ENCODE assay signal across 22 cellular contexts in genomic region chr6:37513155-37513554, GRCh38. TPM values are rescaled to one million over a fixed set of nuclear protein-coding genes. Genes with fewer than 3 reads are reported as not detected.
DNase-seq lines count a peak whose midpoint lies in the region; FAIRE-seq and TF ChIP-seq lines count a peak whose summit lies in the region.
"Had no signal": no experiment of that assay in that cellular context is flagged by ENCODE, and none has a peak within 500 bp of the region (broad histone marks: within the 10 kb centered on the region; RNA-seq: fewer than 3 reads in every experiment).

No MANE protein-coding gene starts in this region.

- WGBS in H1 (ENCODE audit: extremely low coverage in 1 of 2, insufficient coverage in 1 of 2, insufficient read length in 1 of 2, insufficient replicate concordance in 2 of 2, low coverage in 1 of 2, low lambda C conversion rate in 2 of 2, missing lambda C conversion rate in 1 of 2), 2 experiments = 29% methylated on average over 9 of the region's 9 CpGs; no CpG with 5 or more reads in 1 of the 2 experiments

- peak overlapping the region; percentile 53; the same call in 1 of the 2 replicates for H2BK5ac ChIP-seq in H1 (ENCODE audit: low read depth, low read length)

- H3K9me3 Mint-ChIP-seq in activated CD4-positive, alpha-beta memory T cell treated with anti-CD3 and anti-CD28 coated beads, Interleukin-2, amount 10 ng/mL, durations not matched to agents 7 days and 5 days = no peaks in the 10 kb centered on the region
- no peaks in the 10 kb centered on the region for H3K9me3 Mint-ChIP-seq in activated CD4-positive, alpha-beta memory T cell treated with anti-CD3 and anti-CD28 coated beads for 36 hours

- peak overlapping the region; percentile 93 for H4K91ac ChIP-seq in H1 (replicated peaks; ENCODE audit: insufficient read length, low read length)

- H3K23me2 ChIP-seq in H1 (ENCODE audit: low read depth, low read length) = peaks cover 5% of the 10 kb centered on the region

- no peak overlapping the region for H3K23ac ChIP-seq in H1 (ENCODE audit: insufficient read length)

- H2AK5ac ChIP-seq in H1 (ENCODE audit: low read depth, low read length) = no peak overlapping the region

- H3K4me2 ChIP-seq in H1 (ENCODE audit: insufficient read depth in 1 of 2, low read depth in 2 of 2, low read length in 2 of 2) (peak overlapping the region; percentile 68 to 73), osteoblast (ENCODE audit: insufficient read depth, low read length) (no peak overlapping the region)
- H3K4me2 ChIP-seq: smooth muscle cell had no signal

- DNase-seq in activated CD4-positive, alpha-beta memory T cell treated with anti-CD3 and anti-CD28 coated beads, Interleukin-2, amount 10 ng/mL, durations not matched to agents 7 days and 5 days = no peak
- no peak for DNase-seq in activated CD4-positive, alpha-beta memory T cell treated with anti-CD3 and anti-CD28 coated beads for 36 hours
- DNase-seq in NCI-H69 (lab: John Stamatoyannopoulos, UW) (peak; percentile 60), H1 (ENCODE audit: low read depth in 1 of 2, low spot score in 2 of 2) (no peak), osteoblast (ENCODE audit: insufficient read length, low spot score, missing footprints) (peak; percentile 13), NCI-H82 treated with DMSO at 0.1 percent for 48 hours (lab: John Stamatoyannopoulos, UW; ENCODE audit: unreplicated experiment) (no peak), NCI-H2107 (lab: John Stamatoyannopoulos, UW) (no peak), NCI-H2081 (lab: John Stamatoyannopoulos, UW) (no peak)
- DNase-seq: amniotic stem cell; effector CD8-positive, alpha-beta T cell; EL; GM23248; KBM-7; NCI-H2029 treated with DMSO at 0.1 percent for 48 hours; NCI-H524; SHP77 treated with DMSO at 0.1 percent for 48 hours; stimulated activated CD4-positive, alpha-beta T cell treated with anti-CD3 and anti-CD28 coated beads, Interleukin-4, amount 100 ng/mL, for 4 hours; T-helper 1 cell had no signal

- POLR2A ChIA-PET in activated CD4-positive, alpha-beta memory T cell treated with anti-CD3 and anti-CD28 coated beads, Interleukin-2, amount 10 ng/mL, durations not matched to agents 7 days and 5 days (lab: Charles Lee) = interaction anchor here (0.9 kb wide), 1 partner anchor 9 kb away, joined by 5 read pairs; no protein-coding TSS in a partner anchor
- POLR2A ChIA-PET in activated CD4-positive, alpha-beta memory T cell treated with anti-CD3 and anti-CD28 coated beads for 36 hours (lab: Charles Lee) = interaction anchor here (1.2 to 1.8 kb wide), 2 partner anchors 10 to 18 kb away, joined by 3 to 6 read pairs; no protein-coding TSS in a partner anchor
- POLR2A ChIA-PET in H1 (lab: Charles Lee; ENCODE audit: partially characterized antibody) = interaction anchor here (1.0 to 2.7 kb wide), 7 partner anchors 11 to 32 kb away, joined by 3 to 10 read pairs (median 7); partner anchors contain the start of gene CCDC167

- H4K8ac ChIP-seq in H1 (ENCODE audit: extremely low read depth, insufficient read depth, low read length) = no peak overlapping the region

- intact Hi-C loops in activated CD4-positive, alpha-beta memory T cell treated with anti-CD3 and anti-CD28 coated beads for 36 hours (cut with micrococcal nuclease) = no loop called here

- H3K27ac Mint-ChIP-seq in activated CD4-positive, alpha-beta memory T cell treated with anti-CD3 and anti-CD28 coated beads, Interleukin-2, amount 10 ng/mL, durations not matched to agents 7 days and 5 days = peak overlapping the region; percentile 32
- no peak overlapping the region for H3K27ac Mint-ChIP-seq in activated CD4-positive, alpha-beta memory T cell treated with anti-CD3 and anti-CD28 coated beads for 36 hours

- H3K18ac ChIP-seq in H1 (ENCODE audit: extremely low read depth, low read length) = peak overlapping the region; percentile 25; the same call in 1 of the 2 replicates

- H3K56ac ChIP-seq in H1 (replicated peaks; ENCODE audit: insufficient read length, low read depth, low read length) = no peak overlapping the region

- FAIRE-seq in H1 (lab: Jason Lieb, UNC) = no peak

- no peak overlapping the region for H3K4ac ChIP-seq in H1 (replicated peaks; ENCODE audit: insufficient read length, low read depth, low read length)

- TF ChIP-seq RAD21 in H1 (IDR thresholded peaks at IDR 0.05 in 1 of 2, conservative IDR thresholded peaks at IDR 0.05 in 1 of 2; ENCODE audit: low read depth in 2 of 2, low read length in 2 of 2) = no peak

- H3K9me3 ChIP-seq in H1 (ENCODE audit: insufficient read depth in 2 of 2, low read depth in 1 of 2, low read length in 1 of 2) = no peaks in the 10 kb centered on the region
- no peaks in the 10 kb centered on the region for H3K9me3 ChIP-seq in osteoblast (ENCODE audit: low read depth, low read length)
- H3K9me3 ChIP-seq: prostate gland had no signal

- no peaks in the 10 kb centered on the region for H3K79me2 ChIP-seq in H1 (ENCODE audit: control insufficient read depth in 1 of 2, insufficient read depth in 2 of 2, low read length in 2 of 2)
- no peaks in the 10 kb centered on the region for H3K79me2 ChIP-seq in osteoblast (ENCODE audit: insufficient read depth, low read length)

- no peaks in the 10 kb centered on the region for H4K20me1 ChIP-seq in H1 (replicated peaks in 1 of 2; ENCODE audit: control insufficient read depth in 1 of 2, insufficient read depth in 2 of 2, low read length in 2 of 2)
- peaks cover 7% of the 10 kb centered on the region for H4K20me1 ChIP-seq in osteoblast (ENCODE audit: insufficient read depth, low read length)

- H3K79me1 ChIP-seq in H1 (ENCODE audit: low read depth, low read length) = no peaks in the 10 kb centered on the region

- H3K27me3 Mint-ChIP-seq in activated CD4-positive, alpha-beta memory T cell treated with anti-CD3 and anti-CD28 coated beads, Interleukin-2, amount 10 ng/mL, durations not matched to agents 7 days and 5 days = no peaks in the 10 kb centered on the region
- no peaks in the 10 kb centered on the region for H3K27me3 Mint-ChIP-seq in activated CD4-positive, alpha-beta memory T cell treated with anti-CD3 and anti-CD28 coated beads for 36 hours

- H2BK120ac ChIP-seq in H1 (replicated peaks; ENCODE audit: low read depth, low read length) = peak overlapping the region; percentile 8

- H3K36me3 ChIP-seq in H1 (ENCODE audit: control insufficient read depth in 2 of 4, insufficient read depth in 4 of 4, low read length in 3 of 4) = no peaks in the 10 kb centered on the region
- no peaks in the 10 kb centered on the region for H3K36me3 ChIP-seq in osteoblast (ENCODE audit: insufficient read depth, low read length)
- H3K36me3 ChIP-seq: prostate gland had no signal

- TF ChIP-seq CTCF in H1 (IDR thresholded peaks at IDR 0.05; ENCODE audit: control extremely low read depth in 1 of 3, insufficient read depth in 1 of 3, low read depth in 1 of 3, low read length in 3 of 3) (no peak), osteoblast (IDR thresholded peaks at IDR 0.05; ENCODE audit: extremely low read depth, low read depth, low read length) (no peak)

- H3K9ac ChIP-seq in H1 (replicated peaks in 1 of 4; ENCODE audit: extremely low read depth in 1 of 4, low read depth in 3 of 4, low read length in 3 of 4) = no peak overlapping the region
- H3K9ac ChIP-seq: GM23248 had no signal

- TF ChIP-seq POLR2A in H1 (IDR thresholded peaks at IDR 0.05; ENCODE audit: control extremely low read depth in 1 of 2, low read depth in 2 of 2, low read length in 2 of 2) = no peak

- H4K5ac ChIP-seq in H1 (ENCODE audit: insufficient read length, low read depth, low read length) = no peak overlapping the region

- no peak overlapping the region for H3K27ac ChIP-seq in H1 (ENCODE audit: low read depth, low read length)
- H3K27ac ChIP-seq in osteoblast (ENCODE audit: low read depth, low read length) = no peak overlapping the region
- H3K27ac ChIP-seq: GM23248, HL-60, prostate gland, VCaP had no signal

- H3K14ac ChIP-seq in H1 (ENCODE audit: insufficient read length) = no peak overlapping the region

- H3K4me1 ChIP-seq in H1 (replicated peaks in 1 of 4; ENCODE audit: control insufficient read depth in 3 of 4, insufficient read depth in 4 of 4, low read length in 3 of 4) = peaks cover 2 to 51% (median 40%) of the 10 kb centered on the region in 4 experiments
- peaks cover 7% of the 10 kb centered on the region for H3K4me1 ChIP-seq in osteoblast (ENCODE audit: insufficient read depth, low read length)

- peaks cover 0 to 29% (median 21%) of the 10 kb centered on the region in 4 experiments; a peak in 6 of 7 replicates for H3K27me3 ChIP-seq in H1 (replicated peaks in 1 of 4; ENCODE audit: control insufficient read depth in 3 of 4, extremely low read depth in 1 of 4, insufficient read depth in 3 of 4, low read length in 3 of 4)
- H3K27me3 ChIP-seq in osteoblast (ENCODE audit: insufficient read depth, low read length) = peaks cover 36% of the 10 kb centered on the region

- H2BK12ac ChIP-seq in H1 (ENCODE audit: low read depth, low read length) = peak overlapping the region; percentile 94; the same call in 1 of the 2 replicates

- peak overlapping the region; percentile 93 for H2BK15ac ChIP-seq in H1 (ENCODE audit: low read length)

- H3K4me3 ChIP-seq in H1 (ENCODE audit: extremely low read depth in 1 of 4, insufficient read depth in 2 of 4, low read depth in 3 of 4, low read length in 4 of 4) (peak overlapping the region in 3 of 4 experiments; percentile 4 to 49 (median 10); a peak in 5 of 8 replicates), osteoblast (ENCODE audit: insufficient read depth, low read length) (no peak overlapping the region)
- H3K4me3 ChIP-seq: GM23248, prostate gland, smooth muscle cell had no signal

- H3K4me3 Mint-ChIP-seq in activated CD4-positive, alpha-beta memory T cell treated with anti-CD3 and anti-CD28 coated beads, Interleukin-2, amount 10 ng/mL, durations not matched to agents 7 days and 5 days = no peak overlapping the region
- no peak overlapping the region for H3K4me3 Mint-ChIP-seq in activated CD4-positive, alpha-beta memory T cell treated with anti-CD3 and anti-CD28 coated beads for 36 hours

- peaks cover 55% of the 10 kb centered on the region for H3K4me1 Mint-ChIP-seq in activated CD4-positive, alpha-beta memory T cell treated with anti-CD3 and anti-CD28 coated beads, Interleukin-2, amount 10 ng/mL, durations not matched to agents 7 days and 5 days
- H3K4me1 Mint-ChIP-seq in activated CD4-positive, alpha-beta memory T cell treated with anti-CD3 and anti-CD28 coated beads for 36 hours (ENCODE audit: low read depth) = peaks cover 77% of the 10 kb centered on the region

- H3K36me3 Mint-ChIP-seq in activated CD4-positive, alpha-beta memory T cell treated with anti-CD3 and anti-CD28 coated beads, Interleukin-2, amount 10 ng/mL, durations not matched to agents 7 days and 5 days (ENCODE audit: low read depth) = no peaks in the 10 kb centered on the region
- no peaks in the 10 kb centered on the region for H3K36me3 Mint-ChIP-seq in activated CD4-positive, alpha-beta memory T cell treated with anti-CD3 and anti-CD28 coated beads for 36 hours

- TF ChIP-seq EP300 in H1 (IDR thresholded peaks at IDR 0.05; ENCODE audit: borderline replicate concordance in 1 of 2, low read depth in 2 of 2, low read length in 2 of 2) = no peak

- CTCF ChIA-PET in activated CD4-positive, alpha-beta memory T cell treated with anti-CD3 and anti-CD28 coated beads, Interleukin-2, amount 10 ng/mL, durations not matched to agents 7 days and 5 days (lab: Charles Lee) = no interaction called here
- CTCF ChIA-PET in activated CD4-positive, alpha-beta memory T cell treated with anti-CD3 and anti-CD28 coated beads for 36 hours (lab: Charles Lee) = interaction anchor here (1.0 to 1.1 kb wide), 2 partner anchors 8 to 53 kb away, joined by 3 read pairs; no protein-coding TSS in a partner anchor
- CTCF ChIA-PET in H1 (lab: Charles Lee; ENCODE audit: partially characterized antibody) = interaction anchor here (0.6 to 2.8 kb wide), 14 partner anchors 11 to 192 kb away, joined by 3 to 14 read pairs (median 5); no protein-coding TSS in a partner anchor

- H2AFZ ChIP-seq in H1 (ENCODE audit: low read length) (peak overlapping the region; percentile 90; the same call in 1 of the 2 replicates), osteoblast (ENCODE audit: low read length) (no peak overlapping the region)
- H2AFZ ChIP-seq: GM23248 had no signal

- peak overlapping the region; percentile 77; the same call in 1 of the 2 replicates for H2BK20ac ChIP-seq in H1 (ENCODE audit: low read length)

RNA-seq across cellular contexts. Expression of gene CCDC167, which starts 13.5 kb away (rescaled TPM):
- 10 to 100 TPM; 52.2 to 55.0 TPM for total RNA-seq in activated CD4-positive, alpha-beta memory T cell treated with anti-CD3 and anti-CD28 coated beads, Interleukin-2, amount 10 ng/mL, durations not matched to agents 7 days and 5 days
- 10 to 100 TPM; 60.4 to 65.2 TPM for total RNA-seq in activated CD4-positive, alpha-beta memory T cell treated with anti-CD3 and anti-CD28 coated beads for 36 hours
- total RNA-seq in H1 (2021; fragmentation: NEBNext Ultra II Directional; extraction: Animal tissue kit (Norgen Biotek cat#: 25700)) = 11.0 TPM in 2 replicates
- 20.6 and 26.5 TPM in 2 replicates for polyA plus RNA-seq in H1 (2011; rRNA removed)
- polyA plus RNA-seq in H1 (2011; cell fraction: cytosol; rRNA removed) = 28.8 TPM
- 13.9 TPM for polyA plus RNA-seq in H1 (2011; cell fraction: nucleus; rRNA removed)
- polyA plus RNA-seq in H1 (2012, experiment 1 of 2) = 15.0 to 25.7 TPM (median 18.5 TPM) in 4 replicates
- polyA plus RNA-seq in H1 (2012, experiment 2 of 2) = 41.9 TPM
- 30.8 TPM for polyA plus RNA-seq in H1 (2013, experiment 1 of 2)
- 29.4 TPM for polyA plus RNA-seq in H1 (2013, experiment 2 of 2)
- 4.4 and 4.8 TPM in 2 replicates for polyA minus RNA-seq in H1 (2011; rRNA and poly(A)+ RNA removed)
- not detected for polyA minus RNA-seq in H1 (2011; cell fraction: cytosol; rRNA and poly(A)+ RNA removed)
- 4.6 TPM for polyA minus RNA-seq in H1 (2011; cell fraction: nucleus; rRNA and poly(A)+ RNA removed)
- 8.8 and 14.8 TPM in 2 replicates for total RNA-seq in osteoblast

Comparison
In these comparisons a context has a peak if more than half of its experiments do, and no peak if none do; other contexts are left out.
1. DNase-seq: peak in NCI-H69 (single experiment) and osteoblast (single experiment); none in activated CD4-positive, alpha-beta memory T cell treated with anti-CD3 and anti-CD28 coated beads, Interleukin-2, amount 10 ng/mL, durations not matched to agents 7 days and 5 days (single experiment), activated CD4-positive, alpha-beta memory T cell treated with anti-CD3 and anti-CD28 coated beads for 36 hours (single experiment), H1 (0 of 2), NCI-H82 treated with DMSO at 0.1 percent for 48 hours (single experiment), NCI-H2107 (single experiment) and NCI-H2081 (0 of 2).